ENCODE assay signal across 1 cellular context in the genomic region with DNA sequence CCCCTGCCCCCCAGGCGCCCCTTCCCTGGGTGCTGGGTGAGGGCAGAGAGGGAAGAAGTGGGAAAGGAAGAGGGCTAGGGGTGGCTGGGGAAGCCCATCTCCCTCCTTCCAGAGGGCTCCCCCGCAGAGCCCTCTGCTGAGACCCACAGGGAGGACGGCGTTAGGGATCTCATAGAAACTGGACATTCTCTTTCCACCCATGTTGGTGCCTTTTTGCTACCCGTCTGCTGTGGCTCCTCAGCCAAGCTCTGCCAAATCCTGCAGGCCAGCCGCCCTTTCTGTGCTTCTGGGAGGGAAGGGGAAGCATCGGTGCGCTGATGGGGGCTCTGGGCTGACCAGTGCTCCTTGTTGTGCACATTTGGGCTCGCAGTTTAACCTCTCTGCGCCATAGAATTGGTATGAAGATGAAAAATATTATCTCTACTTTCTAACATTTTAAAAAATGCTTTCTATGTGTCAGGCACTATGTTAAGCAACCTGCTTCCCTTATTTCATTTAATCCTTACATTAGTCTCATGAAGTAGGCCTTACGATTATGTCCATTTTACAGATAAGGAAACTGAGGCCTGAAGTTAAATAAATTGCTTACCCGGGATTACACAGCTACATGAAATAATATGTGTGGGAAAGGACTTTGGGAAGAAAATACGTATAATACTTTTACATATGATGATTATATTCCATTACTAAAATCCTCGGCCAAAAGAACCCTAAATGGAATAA.
TF ChIP-seq lines count a peak whose summit lies in the region.

No MANE protein-coding gene starts in this region.

TF ChIP-seq in liver, 16 proteins besides CTCF, POLR2A, EP300 and RAD21 (continued from another document):
- TF ChIP-seq, protein P1, sequence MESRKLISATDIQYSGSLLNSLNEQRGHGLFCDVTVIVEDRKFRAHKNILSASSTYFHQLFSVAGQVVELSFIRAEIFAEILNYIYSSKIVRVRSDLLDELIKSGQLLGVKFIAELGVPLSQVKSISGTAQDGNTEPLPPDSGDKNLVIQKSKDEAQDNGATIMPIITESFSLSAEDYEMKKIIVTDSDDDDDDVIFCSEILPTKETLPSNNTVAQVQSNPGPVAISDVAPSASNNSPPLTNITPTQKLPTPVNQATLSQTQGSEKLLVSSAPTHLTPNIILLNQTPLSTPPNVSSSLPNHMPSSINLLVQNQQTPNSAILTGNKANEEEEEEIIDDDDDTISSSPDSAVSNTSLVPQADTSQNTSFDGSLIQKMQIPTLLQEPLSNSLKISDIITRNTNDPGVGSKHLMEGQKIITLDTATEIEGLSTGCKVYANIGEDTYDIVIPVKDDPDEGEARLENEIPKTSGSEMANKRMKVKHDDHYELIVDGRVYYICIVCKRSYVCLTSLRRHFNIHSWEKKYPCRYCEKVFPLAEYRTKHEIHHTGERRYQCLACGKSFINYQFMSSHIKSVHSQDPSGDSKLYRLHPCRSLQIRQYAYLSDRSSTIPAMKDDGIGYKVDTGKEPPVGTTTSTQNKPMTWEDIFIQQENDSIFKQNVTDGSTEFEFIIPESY (IDR thresholded peaks at IDR 0.05) = no peak
- TF ChIP-seq YY1 (IDR thresholded peaks at IDR 0.05) (no peak), HNF4A (conservative IDR thresholded peaks at IDR 0.05) (no peak), MAX (IDR thresholded peaks at IDR 0.05) (no peak), FOXA1 (IDR thresholded peaks at IDR 0.05) (no peak), RXRA (IDR thresholded peaks at IDR 0.05) (no peak), GABPA (IDR thresholded peaks at IDR 0.05 in 1 of 2, conservative IDR thresholded peaks at IDR 0.05 in 1 of 2) (no peak)
